Comparison of ENCODE assay signal across 24 cellular contexts in genomic region chr11:11894486-11894885, GRCh38. TPM values are rescaled to one million over a fixed set of nuclear protein-coding genes. Genes with fewer than 3 reads are reported as not detected.
DNase-seq lines count a peak whose midpoint lies in the region; ATAC-seq and TF ChIP-seq lines count a peak whose summit lies in the region.
"Had no signal": no experiment of that assay in that cellular context is flagged by ENCODE, and none has a peak within 500 bp of the region (broad histone marks: within the 10 kb centered on the region; RNA-seq: fewer than 3 reads in every experiment).

No MANE protein-coding gene starts in this region.

- H3K4me2 ChIP-seq in mesendoderm (ENCODE audit: low read length), result no peak overlapping the region

- H3K27ac ChIP-seq in mesendoderm (ENCODE audit: low read depth, low read length), result no peak overlapping the region
- H3K27ac ChIP-seq: C4-2B had no signal

- WGBS in mesendoderm (ENCODE audit: extremely low coverage, insufficient coverage, low lambda C conversion rate), result no CpG with 5 or more reads among the region's 1 CpG

- H3K4ac ChIP-seq in mesendoderm (ENCODE audit: low read depth, low read length), result no peak overlapping the region

- H3K4me3 Mint-ChIP-seq in chondrocyte (ENCODE audit: unreplicated experiment), result no peak overlapping the region
- H3K4me3 Mint-ChIP-seq: CD8-positive, alpha-beta memory T cell had no signal

- no peak overlapping the region for H4K8ac ChIP-seq in mesendoderm (ENCODE audit: low read depth, low read length)

- H4K5ac ChIP-seq in mesendoderm (ENCODE audit: low read length), result no peak overlapping the region

- no peak overlapping the region for H3K4me3 ChIP-seq in mesendoderm (ENCODE audit: low read length)

- H2BK120ac ChIP-seq in mesendoderm (ENCODE audit: low read depth, low read length), result no peak overlapping the region

- DNase-seq in EH (ENCODE audit: low read depth), result peak; percentile 60
- peak; percentile 9 for DNase-seq in SK-MEL-5 (ENCODE audit: low read depth, low spot score)
- DNase-seq in chondrocyte (ENCODE audit: low spot score), result no peak
- DNase-seq in mesendoderm, result peak; percentile 44
- no peak for DNase-seq in dedifferentiated amniotic fluid mesenchymal stem cell (ENCODE audit: extremely low spot score)
- DNase-seq in NAMALWA (ENCODE audit: low spot score), result no peak
- DNase-seq in NCI-H2081 treated with DMSO at 0.1 percent for 48 hours (lab: John Stamatoyannopoulos, UW), result no peak
- DNase-seq: Calu3; CD8-positive, alpha-beta memory T cell; DMS153; H7; KBM-7; MM.1S; NCI-H1092 treated with DMSO at 0.1 percent for 48 hours; NCI-H1436 treated with DMSO at 0.1 percent for 48 hours; NCI-H1930; NCI-H2171; NCI-H345; NCI-H524; NCI-H774; NK-92 treated with Interleukin-12 subunit alpha and Interleukin-12 subunit beta, amount 100 ng/mL, for 24 hours had no signal

- TF ChIP-seq CTCF in chondrocyte (IDR thresholded peaks at IDR 0.05), result no peak

- ATAC-seq in GM18873 (IDR thresholded peaks at IDR 0.05; ENCODE audit: low FRiP score, unreplicated experiment), result no peak
- ATAC-seq: Panc1 had no signal

- H2BK5ac ChIP-seq in mesendoderm (ENCODE audit: low read length), result no peak overlapping the region

- no peak overlapping the region for H3K9ac ChIP-seq in mesendoderm (ENCODE audit: low read length)

- no peaks in the 10 kb centered on the region for H3K9me3 Mint-ChIP-seq in chondrocyte (ENCODE audit: low read depth)
- H3K9me3 Mint-ChIP-seq: CD8-positive, alpha-beta memory T cell had no signal

- H3K18ac ChIP-seq in mesendoderm (ENCODE audit: low read length), result no peak overlapping the region

- H3K23ac ChIP-seq in mesendoderm (ENCODE audit: low read length), result no peak overlapping the region

- in situ Hi-C loops in SK-MEL-5 (cut with HindIII; ENCODE audit: low pct_unique_long_range_greater_than_20kb, low sequenced_read_pairs), result no loop called here

- H2AK5ac ChIP-seq in mesendoderm (ENCODE audit: low read length), result no peak overlapping the region

- no peaks in the 10 kb centered on the region for H3K36me3 ChIP-seq in mesendoderm (ENCODE audit: control insufficient read depth, insufficient read depth, low read length)

- no peaks in the 10 kb centered on the region for H3K27me3 ChIP-seq in mesendoderm (ENCODE audit: insufficient read depth, low read length, poor library complexity)

- peaks cover 22% of the 10 kb centered on the region for H3K4me1 Mint-ChIP-seq in chondrocyte (ENCODE audit: low read depth)

- peaks cover 10% of the 10 kb centered on the region for H3K36me3 Mint-ChIP-seq in chondrocyte (ENCODE audit: low read depth)

- no peaks in the 10 kb centered on the region for H3K79me2 ChIP-seq in mesendoderm (ENCODE audit: control insufficient read depth, insufficient read depth, low read length)

- no peak overlapping the region for H2BK15ac ChIP-seq in mesendoderm (replicated peaks; ENCODE audit: low read depth)

- H3K27ac Mint-ChIP-seq in chondrocyte (ENCODE audit: unreplicated experiment), result peak overlapping the region; percentile 57

- H3K79me1 ChIP-seq in mesendoderm (ENCODE audit: low read length), result no peaks in the 10 kb centered on the region

- H3K4me1 ChIP-seq in mesendoderm (ENCODE audit: control insufficient read depth, low read depth, low read length), result no peaks in the 10 kb centered on the region

- no peak overlapping the region for H3K56ac ChIP-seq in mesendoderm (ENCODE audit: low read length)

- H3K27me3 Mint-ChIP-seq in chondrocyte (ENCODE audit: low read depth), result no peaks in the 10 kb centered on the region
- H3K27me3 Mint-ChIP-seq: CD8-positive, alpha-beta memory T cell had no signal

RNA-seq across cellular contexts. Expression of gene USP47, which starts 52.7 kb away (rescaled TPM):
- total RNA-seq in SK-MEL-5 (2014; rRNA removed; shearing (Covaris generic)), result 32.6 and 33.7 TPM in 2 replicates
- polyA plus RNA-seq in SK-MEL-5 (2015; cell fraction: cytosol; rRNA removed), result 12.0 and 18.2 TPM in 2 replicates
- 54.3 and 57.9 TPM in 2 replicates for polyA plus RNA-seq in SK-MEL-5 (2015; cell fraction: nucleus; rRNA removed)
- 44.4 to 54.8 TPM (median 47.8 TPM) in 3 replicates for total RNA-seq in chondrocyte
- 19.5 TPM for polyA plus RNA-seq in mesendoderm (2013, experiment 1 of 2)
- 20.7 TPM for polyA plus RNA-seq in mesendoderm (2013, experiment 2 of 2)

Comparison
In these comparisons a context has a peak if more than half of its experiments do, and no peak if none do; other contexts are left out.
1. DNase-seq: peak in EH (single experiment), SK-MEL-5 (single experiment) and mesendoderm (single experiment); none in chondrocyte (single experiment), dedifferentiated amniotic fluid mesenchymal stem cell (single experiment), NAMALWA (single experiment) and NCI-H2081 treated with DMSO at 0.1 percent for 48 hours (single experiment).